In the genomic region with DNA sequence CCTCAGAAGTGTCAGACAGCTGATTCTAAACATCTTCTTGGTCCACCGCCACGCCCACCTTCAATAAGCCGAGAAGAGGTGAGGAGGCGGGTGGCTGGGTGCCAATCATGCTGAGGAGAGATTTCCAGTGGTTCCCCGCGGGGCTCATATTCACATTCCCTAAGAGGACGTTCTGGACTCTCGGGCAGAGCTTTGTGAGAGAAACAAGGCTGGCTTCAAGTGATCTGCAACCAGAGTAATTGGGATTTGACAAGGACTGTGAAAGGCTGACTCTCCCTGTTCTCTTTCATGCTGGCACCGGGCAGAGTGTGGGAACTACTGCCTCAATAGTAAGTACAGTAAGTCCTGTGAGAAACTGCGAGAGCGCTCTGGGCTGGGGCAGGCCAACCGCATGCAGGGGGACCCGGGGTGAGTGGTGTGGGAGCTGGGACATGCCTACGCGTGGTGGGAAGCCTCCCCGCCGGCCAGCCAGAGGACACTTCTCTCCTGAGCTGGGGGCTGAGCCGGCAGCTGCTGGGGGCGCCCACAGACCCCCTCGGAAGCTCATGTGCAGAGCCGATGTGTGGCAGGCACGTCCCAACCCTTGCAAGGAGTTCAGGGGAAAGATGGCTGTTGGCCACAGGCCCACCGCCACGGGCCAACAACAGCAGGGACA, we compare ENCODE assay signal across 12 cellular contexts.
DNase-seq lines count a peak whose midpoint lies in the region; ATAC-seq, FAIRE-seq and TF ChIP-seq lines count a peak whose summit lies in the region.
"Had no signal": no experiment of that assay in that cellular context is flagged by ENCODE, and none has a peak within 500 bp of the region (broad histone marks: within the 10 kb centered on the region; RNA-seq: fewer than 3 reads in every experiment).

No MANE protein-coding gene starts in this region.

- H3K4me1 ChIP-seq in body of pancreas = peaks cover 14% of the 10 kb centered on the region
- peaks cover 2 to 6% of the 10 kb centered on the region in 2 donors for H3K4me1 ChIP-seq in kidney (ENCODE audit: control insufficient read depth in 1 of 2, insufficient read depth in 1 of 2, low read depth in 1 of 2, low read length in 2 of 2)
- no peaks in the 10 kb centered on the region for H3K4me1 ChIP-seq in testis
- no peaks in the 10 kb centered on the region for H3K4me1 ChIP-seq in GM23248 (ENCODE audit: insufficient read depth)

- H3K4me3 Mint-ChIP-seq in activated T-helper 1 cell treated with anti-CD3 and anti-CD28 coated beads, Interleukin-12 subunit alpha, Interleukin-12 subunit beta, Interleukin-2, Interleukin-4 antibody, amounts not matched to agents 30 ng/mL and 10 ng/mL and 1 ng/mL, durations not matched to agents 14 hours and 24 hours and 36 hours = no peak overlapping the region
- H3K4me3 Mint-ChIP-seq in naive thymus-derived CD8-positive, alpha-beta T cell = no peak overlapping the region
- H3K4me3 Mint-ChIP-seq: dendritic cell treated with granulocyte-macrophage colony-stimulating factor and Interleukin-4, amounts not matched to agents 40 ng/mL and 50 ng/mL, for 4 days; naive thymus-derived CD4-positive, alpha-beta T cell had no signal

- no peaks in the 10 kb centered on the region for H3F3A ChIP-seq in GM23248 (ENCODE audit: insufficient read depth)

- WGBS in body of pancreas, 2 donors = 43 to 65% methylated on average over 11 to 24 of the region's 24 CpGs
- WGBS in testis, 2 donors = 16 to 34% methylated on average over 10 to 24 of the region's 24 CpGs
- 88 to 92% methylated on average over 22 to 24 of the region's 24 CpGs for WGBS in GM23248 (ENCODE audit: low coverage in 1 of 2, low lambda C conversion rate in 2 of 2, missing lambda C conversion rate in 2 of 2), 2 experiments

- TF ChIP-seq EP300 in Ishikawa (IDR thresholded peaks at IDR 0.05; ENCODE audit: borderline replicate concordance) = no peak

- H3K36me3 ChIP-seq in body of pancreas (replicated peaks in 1 of 2; ENCODE audit: insufficient read depth in 1 of 2, low read depth in 2 of 2) = no peaks in the 10 kb centered on the region
- no peaks in the 10 kb centered on the region for H3K36me3 ChIP-seq in kidney (ENCODE audit: control insufficient read depth in 1 of 2, insufficient read depth in 2 of 2, low read length in 2 of 2)
- no peaks in the 10 kb centered on the region for H3K36me3 ChIP-seq in testis (ENCODE audit: low read depth, missing control alignments)
- no peaks in the 10 kb centered on the region for H3K36me3 ChIP-seq in GM23248 (ENCODE audit: low read depth)

- FAIRE-seq in kidney (lab: Jason Lieb, UNC) = no peak

- in situ Hi-C loops in GM23248 (cut with MboI) = no loop called here

- H3K4me1 Mint-ChIP-seq in activated T-helper 1 cell treated with anti-CD3 and anti-CD28 coated beads, Interleukin-12 subunit alpha, Interleukin-12 subunit beta, Interleukin-2, Interleukin-4 antibody, amounts not matched to agents 30 ng/mL and 10 ng/mL and 1 ng/mL, durations not matched to agents 14 hours and 24 hours and 36 hours (ENCODE audit: low read depth) = no peaks in the 10 kb centered on the region
- H3K4me1 Mint-ChIP-seq in naive thymus-derived CD8-positive, alpha-beta T cell = peaks cover 0 to 2% (median under 1%) of the 10 kb centered on the region in 4 donors

- H3K27ac Mint-ChIP-seq in activated T-helper 1 cell treated with anti-CD3 and anti-CD28 coated beads, Interleukin-12 subunit alpha, Interleukin-12 subunit beta, Interleukin-2, Interleukin-4 antibody, amounts not matched to agents 30 ng/mL and 10 ng/mL and 1 ng/mL, durations not matched to agents 14 hours and 24 hours and 36 hours = no peak overlapping the region
- H3K27ac Mint-ChIP-seq in naive thymus-derived CD8-positive, alpha-beta T cell = no peak overlapping the region
- H3K27ac Mint-ChIP-seq: dendritic cell treated with granulocyte-macrophage colony-stimulating factor and Interleukin-4, amounts not matched to agents 40 ng/mL and 50 ng/mL, for 4 days had no signal

- POLR2A ChIA-PET in naive thymus-derived CD8-positive, alpha-beta T cell (lab: Charles Lee) = no interaction called here

- peak overlapping the region in 1 of 2 donors; percentile 34 for H3K9ac ChIP-seq in kidney (ENCODE audit: low read length in 2 of 2)
- no peak overlapping the region for H3K9ac ChIP-seq in GM23248

- no peak for TF ChIP-seq CTCF in body of pancreas (IDR thresholded peaks at IDR 0.05)
- TF ChIP-seq CTCF in kidney (IDR thresholded peaks at IDR 0.05; ENCODE audit: borderline replicate concordance, extremely low read depth, insufficient read depth) = no peak
- no peak for TF ChIP-seq CTCF in testis (IDR thresholded peaks at IDR 0.05)

- ATAC-seq in body of pancreas = peak; percentile 31
- ATAC-seq in naive thymus-derived CD8-positive, alpha-beta T cell = no peak
- ATAC-seq: naive thymus-derived CD4-positive, alpha-beta T cell had no signal

- TF ChIP-seq POLR2A in body of pancreas (IDR thresholded peaks at IDR 0.05) (no peak), testis (IDR thresholded peaks at IDR 0.05) (no peak)

- intact Hi-C loops in body of pancreas (cut with DNase I) = loop anchor here (5.0 to 10.0 kb wide), 2 partner anchors 227 to 359 kb away; no protein-coding TSS in a partner anchor
- intact Hi-C loops in kidney (cut with DNase I) = loop anchor here (10.0 kb wide), 1 partner anchor 359 kb away; no protein-coding TSS in a partner anchor
- intact Hi-C loops in testis (cut with DNase I; ENCODE audit: low total_unique reads) = loop anchor here (10.0 kb wide), 2 partner anchors 219 to 359 kb away; no protein-coding TSS in a partner anchor
- intact Hi-C loops in activated T-helper 1 cell treated with anti-CD3 and anti-CD28 coated beads, Interleukin-12 subunit alpha, Interleukin-12 subunit beta, Interleukin-2, Interleukin-4 antibody, amounts not matched to agents 30 ng/mL and 10 ng/mL and 1 ng/mL, durations not matched to agents 14 hours and 24 hours and 36 hours (cut with micrococcal nuclease) = no loop called here

- H3K79me2 ChIP-seq in GM23248 (ENCODE audit: insufficient read depth) = no peaks in the 10 kb centered on the region

- no peaks in the 10 kb centered on the region for H4K20me1 ChIP-seq in GM23248 (ENCODE audit: insufficient read depth)

- no peak overlapping the region for H2AFZ ChIP-seq in GM23248

- H3K36me3 Mint-ChIP-seq in activated T-helper 1 cell treated with anti-CD3 and anti-CD28 coated beads, Interleukin-12 subunit alpha, Interleukin-12 subunit beta, Interleukin-2, Interleukin-4 antibody, amounts not matched to agents 30 ng/mL and 10 ng/mL and 1 ng/mL, durations not matched to agents 14 hours and 24 hours and 36 hours (ENCODE audit: low read depth) = no peaks in the 10 kb centered on the region
- peaks cover 0 to 6% (median 0%) of the 10 kb centered on the region in 3 donors for H3K36me3 Mint-ChIP-seq in naive thymus-derived CD8-positive, alpha-beta T cell
- H3K36me3 Mint-ChIP-seq: naive thymus-derived CD4-positive, alpha-beta T cell had no signal

- H3K4me3 ChIP-seq in body of pancreas (no peak overlapping the region), kidney (ENCODE audit: low read length in 2 of 2) (peak overlapping the region; percentile 36 to 55), testis (peak overlapping the region; percentile 62 to 65), GM23248 (no peak overlapping the region)

- no peaks in the 10 kb centered on the region for H3K9me2 ChIP-seq in GM23248 (ENCODE audit: insufficient read depth)

- TF ChIP-seq RAD21 in Ishikawa (IDR thresholded peaks at IDR 0.05; ENCODE audit: low read depth) = no peak

- H3K27ac ChIP-seq in body of pancreas = peak overlapping the region in 1 of 4 donors; percentile 36
- H3K27ac ChIP-seq in kidney (ENCODE audit: low read depth in 2 of 2, low read length in 2 of 2) = peak overlapping the region; percentile 54 to 63
- peak overlapping the region; percentile 66 to 87 for H3K27ac ChIP-seq in testis
- H3K27ac ChIP-seq in GM23248 = no peak overlapping the region

- H3K27me3 ChIP-seq in body of pancreas (no peaks in the 10 kb centered on the region), testis (no peaks in the 10 kb centered on the region), GM23248 (replicated peaks; ENCODE audit: insufficient read depth) (0 out of 2 replicates have a peak, but pooled peaks cover 4% of the 10 kb centered on the region)

- H3K4me2 ChIP-seq in GM23248 (ENCODE audit: unreplicated experiment) = no peak overlapping the region

- H3K9me3 ChIP-seq in body of pancreas (no peaks in the 10 kb centered on the region), kidney (ENCODE audit: control insufficient read depth in 1 of 2, low read length in 2 of 2) (no peaks in the 10 kb centered on the region), testis (no peaks in the 10 kb centered on the region), GM23248 (ENCODE audit: low read depth) (no peaks in the 10 kb centered on the region)

- peak in 2 of 4 donors; percentile 24 to 35 for DNase-seq in body of pancreas
- DNase-seq in kidney = no peak
- peak; percentile 75 for DNase-seq in testis
- DNase-seq in activated T-helper 1 cell treated with anti-CD3 and anti-CD28 coated beads, Interleukin-12 subunit alpha, Interleukin-12 subunit beta, Interleukin-2, Interleukin-4 antibody, amounts not matched to agents 30 ng/mL and 10 ng/mL and 1 ng/mL, durations not matched to agents 14 hours and 24 hours and 36 hours (ENCODE audit: low spot score) = no peak
- DNase-seq in naive thymus-derived CD8-positive, alpha-beta T cell = no peak
- DNase-seq in GM23248 = no peak
- no peak for DNase-seq in stimulated activated CD4-positive, alpha-beta T cell treated with anti-CD3 and anti-CD28 coated beads, Interleukin-12 subunit alpha, Interleukin-12 subunit beta, amount 100 ng/mL, for 4 hours
- DNase-seq: activated effector memory CD4-positive, alpha-beta T cell treated with anti-CD3 and anti-CD28 coated beads, Interleukin-2, amount 50 U/mL, for 16 hours; naive thymus-derived CD4-positive, alpha-beta T cell; SHP77 had no signal

- peaks cover 54% of the 10 kb centered on the region for H3K27me3 Mint-ChIP-seq in activated T-helper 1 cell treated with anti-CD3 and anti-CD28 coated beads, Interleukin-12 subunit alpha, Interleukin-12 subunit beta, Interleukin-2, Interleukin-4 antibody, amounts not matched to agents 30 ng/mL and 10 ng/mL and 1 ng/mL, durations not matched to agents 14 hours and 24 hours and 36 hours (ENCODE audit: insufficient read depth)
- H3K27me3 Mint-ChIP-seq in naive thymus-derived CD8-positive, alpha-beta T cell = peaks cover 34 to 87% (median 63%) of the 10 kb centered on the region in 5 donors

- no peaks in the 10 kb centered on the region for H3K9me3 Mint-ChIP-seq in activated T-helper 1 cell treated with anti-CD3 and anti-CD28 coated beads, Interleukin-12 subunit alpha, Interleukin-12 subunit beta, Interleukin-2, Interleukin-4 antibody, amounts not matched to agents 30 ng/mL and 10 ng/mL and 1 ng/mL, durations not matched to agents 14 hours and 24 hours and 36 hours
- H3K9me3 Mint-ChIP-seq in naive thymus-derived CD8-positive, alpha-beta T cell = no peaks in the 10 kb centered on the region
- H3K9me3 Mint-ChIP-seq: dendritic cell treated with granulocyte-macrophage colony-stimulating factor and Interleukin-4, amounts not matched to agents 40 ng/mL and 50 ng/mL, for 4 days; naive thymus-derived CD4-positive, alpha-beta T cell had no signal

Comparison
In these comparisons a context has a peak if more than half of its experiments do, and no peak if none do; other contexts are left out.
1. H3K4me3 ChIP-seq: peak in kidney (2 of 2) and testis (2 of 2); none in body of pancreas (0 of 2) and GM23248 (single experiment).